Comparison of ENCODE assay signal across 13 cellular contexts in the genomic region with DNA sequence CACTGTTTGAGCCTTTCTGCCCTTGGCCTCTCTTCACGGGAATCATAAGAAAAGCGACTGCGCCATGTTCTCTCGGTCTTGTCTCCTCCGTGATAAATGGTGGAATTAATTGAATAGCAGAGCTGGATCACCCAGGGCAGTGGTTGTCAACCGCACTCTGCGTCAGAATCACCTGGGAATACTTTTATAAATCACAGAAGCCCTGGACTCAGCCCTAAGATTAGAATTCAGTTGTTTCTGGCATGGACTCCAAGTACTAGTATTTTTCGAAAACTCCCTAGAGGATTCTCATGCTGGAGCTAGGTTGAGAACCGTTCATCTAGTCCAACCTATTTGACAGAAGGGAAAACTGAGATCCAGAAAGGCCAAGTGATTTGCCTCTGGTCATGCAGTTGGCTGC.
DNase-seq lines count a peak whose midpoint lies in the region; ATAC-seq and TF ChIP-seq lines count a peak whose summit lies in the region.
"Had no signal": no experiment of that assay in that cellular context is flagged by ENCODE, and none has a peak within 500 bp of the region (broad histone marks: within the 10 kb centered on the region; RNA-seq: fewer than 3 reads in every experiment).

No MANE protein-coding gene starts in this region.

- TF ChIP-seq POLR2A in body of pancreas (IDR thresholded peaks at IDR 0.05), result no peak

- no peak for DNase-seq in left ventricle myocardium superior
- DNase-seq in Right ventricle myocardium inferior (ENCODE audit: missing footprints), result no peak
- peak; percentile 26 for DNase-seq in islet precursor cell
- DNase-seq in thoracic aorta (ENCODE audit: low spot score), result no peak
- DNase-seq in body of pancreas, result no peak
- no peak for DNase-seq in effector CD8-positive, alpha-beta T cell (lab: John Stamatoyannopoulos, UW)
- DNase-seq in stimulated activated naive CD4-positive, alpha-beta T cell treated with Interleukin-2 at 50 U/mL for 16 hours (lab: John Stamatoyannopoulos, UW), result no peak
- DNase-seq: C1 segment of cervical spinal cord; CD4-positive, alpha-beta T cell; DMS79; HCEC 1CT; HFFc6 had no signal

- TF ChIP-seq CTCF in thoracic aorta (IDR thresholded peaks at IDR 0.05) (no peak), body of pancreas (IDR thresholded peaks at IDR 0.05) (no peak)

- ATAC-seq in left ventricle myocardium superior (peak; percentile 60), Right ventricle myocardium inferior (no peak), thoracic aorta (ENCODE audit: insufficient number of reproducible peaks, low FRiP score, low read depth) (no peak), body of pancreas (no peak)
- ATAC-seq: GM12878 had no signal

- no peaks in the 10 kb centered on the region for H3K36me3 ChIP-seq in thoracic aorta
- no peaks in the 10 kb centered on the region for H3K36me3 ChIP-seq in body of pancreas (replicated peaks in 1 of 2; ENCODE audit: insufficient read depth in 1 of 2, low read depth in 2 of 2)

- H3K27me3 ChIP-seq in thoracic aorta (replicated peaks; ENCODE audit: insufficient read depth) (no peaks in the 10 kb centered on the region), body of pancreas (no peaks in the 10 kb centered on the region)

- peaks cover 7 to 24% of the 10 kb centered on the region in 2 donors for H3K4me1 ChIP-seq in thoracic aorta (ENCODE audit: control insufficient read depth in 1 of 2, low read depth in 2 of 2)
- H3K4me1 ChIP-seq in body of pancreas, result no peaks in the 10 kb centered on the region

- H3K9me3 ChIP-seq in thoracic aorta, result no peaks in the 10 kb centered on the region
- H3K9me3 ChIP-seq in body of pancreas, result no peaks in the 10 kb centered on the region

- H3K27ac ChIP-seq in thoracic aorta (no peak overlapping the region), body of pancreas (no peak overlapping the region)

- intact Hi-C loops in left ventricle myocardium superior (cut with micrococcal nuclease) (no loop called here), Right ventricle myocardium inferior (cut with DNase I) (no loop called here), body of pancreas (cut with DNase I) (no loop called here)

- peak overlapping the region; percentile 15 for H3K4me3 ChIP-seq in thoracic aorta
- no peak overlapping the region for H3K4me3 ChIP-seq in body of pancreas
- H3K4me3 ChIP-seq: GM12878 had no signal

- 87 to 91% methylated on average over 9 of the region's 9 CpGs for WGBS in body of pancreas, 2 donors
